ENCODE assay signal across 14 cellular contexts in genomic region chr15:58981808-58982475, GRCh38. TPM values are rescaled to one million over a fixed set of nuclear protein-coding genes. Genes with fewer than 3 reads are reported as not detected.
A peak's percentile ranks its signal among the peaks of the same experiment; 100 is the strongest.
DNase-seq lines count a peak whose midpoint lies in the region; ATAC-seq, FAIRE-seq and TF ChIP-seq lines count a peak whose summit lies in the region.
"Had no signal": no experiment of that assay in that cellular context is flagged by ENCODE, and none has a peak within 500 bp of the region (broad histone marks: within the 10 kb centered on the region; RNA-seq: fewer than 3 reads in every experiment).

No MANE protein-coding gene starts in this region.

- H3K36me3 Mint-ChIP-seq in activated CD4-positive, alpha-beta T cell treated with anti-CD3 and anti-CD28 coated beads, Interleukin-2, amount 10 ng/mL, durations not matched to agents 7 days and 5 days (ENCODE audit: low read depth), result no peaks in the 10 kb centered on the region
- peaks cover 8% of the 10 kb centered on the region for H3K36me3 Mint-ChIP-seq in stimulated activated effector memory CD8-positive, alpha-beta T cell treated with anti-CD3 and anti-CD28 coated beads, Interleukin-12 subunit alpha, Interleukin-12 subunit beta, amount 100 ng/mL, for 72 hours

- H3K27me3 ChIP-seq in Loucy (ENCODE audit: insufficient read depth, low read length, poor library complexity, severe bottlenecking) (no peaks in the 10 kb centered on the region), GM12878 (replicated peaks in 1 of 2; ENCODE audit: control insufficient read depth in 2 of 2, insufficient read depth in 2 of 2, low read length in 1 of 2) (no peaks in the 10 kb centered on the region), BE2C (no peaks in the 10 kb centered on the region), right cardiac atrium (ENCODE audit: control insufficient read depth, insufficient read depth) (no peaks in the 10 kb centered on the region)
- H3K27me3 ChIP-seq: sigmoid colon, tibial nerve had no signal

- H3K4me3 ChIP-seq in Loucy (ENCODE audit: low read length, poor library complexity, severe bottlenecking), result peak overlapping the region; percentile 68
- peak overlapping the region; percentile 37; the same call in 1 of the 2 replicates for H3K4me3 ChIP-seq in GM12878
- no peak overlapping the region for H3K4me3 ChIP-seq in BE2C (ENCODE audit: low read depth, low read length)
- H3K4me3 ChIP-seq in right cardiac atrium (ENCODE audit: low read length), result no peak overlapping the region
- H3K4me3 ChIP-seq: sigmoid colon had no signal

- peak overlapping the region; percentile 96 for H3K27ac Mint-ChIP-seq in activated CD4-positive, alpha-beta T cell treated with anti-CD3 and anti-CD28 coated beads, Interleukin-2, amount 10 ng/mL, durations not matched to agents 7 days and 5 days
- peak overlapping the region; percentile 17 for H3K27ac Mint-ChIP-seq in stimulated activated effector memory CD8-positive, alpha-beta T cell treated with anti-CD3 and anti-CD28 coated beads, Interleukin-12 subunit alpha, Interleukin-12 subunit beta, amount 100 ng/mL, for 72 hours

- no peaks in the 10 kb centered on the region for H3K9me2 ChIP-seq in Loucy (replicated peaks; ENCODE audit: low read depth, low read length)

- peaks cover 5% of the 10 kb centered on the region for H3K27me3 Mint-ChIP-seq in activated CD4-positive, alpha-beta T cell treated with anti-CD3 and anti-CD28 coated beads, Interleukin-2, amount 10 ng/mL, durations not matched to agents 7 days and 5 days

- WGBS in GM12878 (ENCODE audit: insufficient coverage, insufficient replicate concordance, low lambda C conversion rate, missing lambda C conversion rate), result 38% methylated on average over 5 of the region's 6 CpGs
- 79% methylated on average over 6 of the region's 6 CpGs for WGBS in right cardiac atrium

- peak overlapping the region; percentile 80 for H3K4me2 ChIP-seq in Loucy (ENCODE audit: low read depth, low read length, poor library complexity, severe bottlenecking)
- H3K4me2 ChIP-seq in GM12878 (ENCODE audit: control insufficient read depth, insufficient read depth), result peak overlapping the region; percentile 80

- H4K20me1 ChIP-seq in Loucy (ENCODE audit: insufficient read depth, low read length, poor library complexity, severe bottlenecking) (no peaks in the 10 kb centered on the region), GM12878 (ENCODE audit: control insufficient read depth, insufficient read depth) (no peaks in the 10 kb centered on the region)

- RAD21 ChIA-PET in GM12878 (lab: Charles Lee; ENCODE audit: unreplicated experiment), result interaction anchor here (0.8 to 1.7 kb wide), 4 partner anchors 71 to 547 kb away, joined by 3 to 5 read pairs (median 3); no protein-coding TSS in a partner anchor

- peak; percentile 62 for FAIRE-seq in GM12878 (lab: Jason Lieb, UNC)
- FAIRE-seq: kidney had no signal

- peak; percentile 12 for DNase-seq in activated CD4-positive, alpha-beta T cell treated with anti-CD3 and anti-CD28 coated beads, Interleukin-2, amount 10 ng/mL, durations not matched to agents 7 days and 5 days
- DNase-seq in activated CD4-positive, alpha-beta T cell treated with anti-CD3 and anti-CD28 coated beads for 48 hours, result no peak
- DNase-seq in GM12878 (ENCODE audit: low read depth, low spot score) (no peak), BE2C (no peak), right cardiac atrium (no peak), NCI-H1092 treated with DMSO at 0.1 percent for 48 hours (lab: John Stamatoyannopoulos, UW) (no peak)
- no peak for DNase-seq in stimulated activated effector memory CD8-positive, alpha-beta T cell treated with anti-CD3 and anti-CD28 coated beads, Interleukin-12 subunit alpha, Interleukin-12 subunit beta, amount 100 ng/mL, for 72 hours (ENCODE audit: low spot score in 2 of 2)
- DNase-seq: caudate nucleus, kidney, NCI-H1930, sigmoid colon, T-helper 9 cell had no signal

- ATAC-seq in GM12878, result peak; percentile 17
- ATAC-seq in stimulated activated effector memory CD8-positive, alpha-beta T cell treated with anti-CD3 and anti-CD28 coated beads, Interleukin-12 subunit alpha, Interleukin-12 subunit beta, amount 100 ng/mL, for 72 hours, result peak; percentile 51
- no peak for ATAC-seq in right cardiac atrium

- no peaks in the 10 kb centered on the region for H3K9me3 ChIP-seq in Loucy (ENCODE audit: insufficient read depth, low read depth, low read length)
- H3K9me3 ChIP-seq in GM12878 (replicated peaks; ENCODE audit: control insufficient read depth, insufficient read depth, low read length), result no peaks in the 10 kb centered on the region
- no peaks in the 10 kb centered on the region for H3K9me3 ChIP-seq in BE2C
- no peaks in the 10 kb centered on the region for H3K9me3 ChIP-seq in right cardiac atrium (ENCODE audit: control insufficient read depth, low read length)
- H3K9me3 ChIP-seq: sigmoid colon, tibial nerve had no signal

- CTCF ChIA-PET in activated CD4-positive, alpha-beta T cell treated with anti-CD3 and anti-CD28 coated beads, Interleukin-2, amount 10 ng/mL, durations not matched to agents 7 days and 5 days (lab: Charles Lee), result no interaction called here
- CTCF ChIA-PET in GM12878 (lab: Yijun Ruan, JAX), result interaction anchor here (1.1 to 1.3 kb wide), 2 partner anchors 75 to 511 kb away, joined by 3 read pairs; no protein-coding TSS in a partner anchor

- H3K4me1 Mint-ChIP-seq in activated CD4-positive, alpha-beta T cell treated with anti-CD3 and anti-CD28 coated beads, Interleukin-2, amount 10 ng/mL, durations not matched to agents 7 days and 5 days, result peaks cover 40% of the 10 kb centered on the region
- H3K4me1 Mint-ChIP-seq in stimulated activated effector memory CD8-positive, alpha-beta T cell treated with anti-CD3 and anti-CD28 coated beads, Interleukin-12 subunit alpha, Interleukin-12 subunit beta, amount 100 ng/mL, for 72 hours, result peaks cover 28% of the 10 kb centered on the region

- H3K4me3 Mint-ChIP-seq in activated CD4-positive, alpha-beta T cell treated with anti-CD3 and anti-CD28 coated beads, Interleukin-2, amount 10 ng/mL, durations not matched to agents 7 days and 5 days, result peak overlapping the region; percentile 48
- H3K4me3 Mint-ChIP-seq in stimulated activated effector memory CD8-positive, alpha-beta T cell treated with anti-CD3 and anti-CD28 coated beads, Interleukin-12 subunit alpha, Interleukin-12 subunit beta, amount 100 ng/mL, for 72 hours, result peak overlapping the region; percentile 10

- BruUV-seq in GM12878 (replicated peaks; lab: Mats Ljungman, UMichigan), result no TSS peak

- TF ChIP-seq RAD21 in GM12878 (IDR thresholded peaks at IDR 0.05; ENCODE audit: insufficient read depth, low read depth, low read length), result no peak

- H3K9me3 Mint-ChIP-seq in activated CD4-positive, alpha-beta T cell treated with anti-CD3 and anti-CD28 coated beads, Interleukin-2, amount 10 ng/mL, durations not matched to agents 7 days and 5 days, result no peaks in the 10 kb centered on the region
- H3K9me3 Mint-ChIP-seq in stimulated activated effector memory CD8-positive, alpha-beta T cell treated with anti-CD3 and anti-CD28 coated beads, Interleukin-12 subunit alpha, Interleukin-12 subunit beta, amount 100 ng/mL, for 72 hours, result no peaks in the 10 kb centered on the region

- H3K36me3 ChIP-seq in Loucy (ENCODE audit: insufficient read depth, low read length) (no peaks in the 10 kb centered on the region), GM12878 (ENCODE audit: control insufficient read depth in 2 of 2, insufficient read depth in 2 of 2, low read length in 1 of 2) (no peaks in the 10 kb centered on the region), BE2C (no peaks in the 10 kb centered on the region)
- H3K36me3 ChIP-seq: sigmoid colon, tibial nerve had no signal

- no peaks in the 10 kb centered on the region for H3K79me2 ChIP-seq in Loucy (ENCODE audit: insufficient read depth, low read length)
- no peaks in the 10 kb centered on the region for H3K79me2 ChIP-seq in GM12878 (ENCODE audit: control insufficient read depth, insufficient read depth, low read length)

- no peaks in the 10 kb centered on the region for H3F3A ChIP-seq in Loucy (ENCODE audit: low read depth)

- H2AFZ ChIP-seq in Loucy (ENCODE audit: low read length) (peak overlapping the region; percentile 98), GM12878 (ENCODE audit: control insufficient read depth, low read depth, low read length) (peak overlapping the region; percentile 79)

- TF ChIP-seq EP300 in GM12878 (IDR thresholded peaks at IDR 0.05; ENCODE audit: borderline replicate concordance in 1 of 2, control insufficient read depth in 1 of 2, low read depth in 2 of 2, low read length in 2 of 2), result no peak

- TF ChIP-seq CTCF in Loucy (conservative IDR thresholded peaks at IDR 0.05; ENCODE audit: low read length) (no peak), GM12878 (IDR thresholded peaks at IDR 0.05 in 2 of 3, conservative IDR thresholded peaks at IDR 0.05 in 1 of 3; ENCODE audit: control insufficient read depth in 2 of 3, extremely low read depth in 1 of 3, insufficient read depth in 1 of 3, low read depth in 3 of 3, low read length in 3 of 3) (no peak), BE2C (IDR thresholded peaks at IDR 0.05; ENCODE audit: low read depth, low read length) (no peak)

- POLR2A ChIA-PET in activated CD4-positive, alpha-beta T cell treated with anti-CD3 and anti-CD28 coated beads, Interleukin-2, amount 10 ng/mL, durations not matched to agents 7 days and 5 days (lab: Charles Lee), result no interaction called here
- POLR2A ChIA-PET in GM12878 (lab: Charles Lee), result interaction anchor here (0.6 to 1.0 kb wide), 3 partner anchors 18 to 431 kb away, joined by 3 to 6 read pairs (median 3); no protein-coding TSS in a partner anchor

- H3K27ac ChIP-seq in GM12878 (ENCODE audit: control insufficient read depth, insufficient read depth) (peak overlapping the region; percentile 76), right cardiac atrium (ENCODE audit: low read length) (no peak overlapping the region)
- H3K27ac ChIP-seq: sigmoid colon had no signal

- intact Hi-C loops in GM12878 (cut with micrococcal nuclease; ENCODE audit: unreplicated experiment), result loop anchor here (2.0 to 10.0 kb wide), 3 partner anchors 263 to 511 kb away; no protein-coding TSS in a partner anchor
- intact Hi-C loops in right cardiac atrium (cut with DNase I), result loop anchor here in 3 of 4 donors (2.0 to 10.0 kb wide), 4 partner anchors 103 to 513 kb away; no protein-coding TSS in a partner anchor

- SMC1A ChIA-PET in GM12878 (lab: Charles Lee; ENCODE audit: uncharacterized antibody, unreplicated experiment), result interaction anchor here (0.7 to 1.8 kb wide), 10 partner anchors 76 to 547 kb away, joined by 3 to 6 read pairs (median 3); no protein-coding TSS in a partner anchor

- in situ Hi-C loops in GM12878 (cut with MboI), result loop anchor here (5.0 kb wide), 1 partner anchor 510 kb away; no protein-coding TSS in a partner anchor

- peak overlapping the region; percentile 36 for H3K9ac ChIP-seq in Loucy (ENCODE audit: low read depth, low read length, poor library complexity, severe bottlenecking)
- peak overlapping the region; percentile 52 for H3K9ac ChIP-seq in GM12878 (ENCODE audit: control insufficient read depth, insufficient read depth, low read length)

- no peak for TF ChIP-seq POLR2A in GM12878 (IDR thresholded peaks at IDR 0.05; ENCODE audit: low read depth, low read length)

- H3K4me1 ChIP-seq in Loucy (ENCODE audit: insufficient read depth, low read length, poor library complexity, severe bottlenecking), result peaks cover 10% of the 10 kb centered on the region
- H3K4me1 ChIP-seq in GM12878 (ENCODE audit: control insufficient read depth, insufficient read depth, low read length), result peaks cover 24% of the 10 kb centered on the region
- no peaks in the 10 kb centered on the region for H3K4me1 ChIP-seq in BE2C
- no peaks in the 10 kb centered on the region for H3K4me1 ChIP-seq in right cardiac atrium (ENCODE audit: control insufficient read depth, insufficient read depth, low read length)

RNA-seq across cellular contexts. Expression of gene RNF111, which starts 5.5 kb away (rescaled TPM):
- 10 to 100 TPM; 39.2 to 44.2 TPM for total RNA-seq in activated CD4-positive, alpha-beta T cell treated with anti-CD3 and anti-CD28 coated beads, Interleukin-2, amount 10 ng/mL, durations not matched to agents 7 days and 5 days
- total RNA-seq in GM12878 (2013; cell fraction: nucleolus; rRNA removed), result 74.1 and 75.7 TPM in 2 replicates
- 13.1 and 13.8 TPM in 2 replicates for total RNA-seq in GM12878 (2014; rRNA removed)
- 15.1 and 16.8 TPM in 2 replicates for total RNA-seq in GM12878 (2014; rRNA removed; fragmentation: Illumina TruSeq; extraction: Trizol)
- 22.3 and 25.0 TPM in 2 replicates for total RNA-seq in GM12878 (2021)
- 6.1 TPM for polyA plus RNA-seq in GM12878 (2011; ENCODE audit: low read depth)
- 30.4 and 34.7 TPM in 2 replicates for polyA plus RNA-seq in GM12878 (2011; rRNA removed)
- polyA plus RNA-seq in GM12878 (2011; cell fraction: cytosol; rRNA removed), result 17.3 and 24.5 TPM in 2 replicates
- polyA plus RNA-seq in GM12878 (2011; cell fraction: nucleus; rRNA removed), result 28.3 and 34.8 TPM in 2 replicates
- polyA plus RNA-seq in GM12878 (2012), result 8.0 and 15.5 TPM in 2 replicates
- polyA plus RNA-seq in GM12878 (2014; fragmentation: Illumina TruSeq; extraction: Trizol), result 17.8 and 18.1 TPM in 2 replicates
- 1 to 10 TPM; 8.6 TPM for polyA plus RNA-seq in GM12878 (2014; fragmentation: Nextera tagmentation; extraction: Ambion mirVana)
- polyA plus RNA-seq in GM12878 (2014; rRNA removed), result 13.8 and 15.2 TPM in 2 replicates
- polyA plus RNA-seq in GM12878 (2016; fragmentation: Nextera tagmentation; extraction: Ambion mirVana), result 10 to 100 TPM; 16.3 to 22.0 TPM
- polyA minus RNA-seq in GM12878 (2011; rRNA and poly(A)+ RNA removed), result 90.9 and 109 TPM in 2 replicates
- 15.5 and 24.2 TPM in 2 replicates for polyA minus RNA-seq in GM12878 (2011; cell fraction: cytosol; rRNA and poly(A)+ RNA removed)
- polyA minus RNA-seq in GM12878 (2011; cell fraction: nucleus; rRNA and poly(A)+ RNA removed), result 48.0 and 72.3 TPM in 2 replicates
- polyA plus RNA-seq in BE2C (2012; ENCODE audit: insufficient read depth, insufficient read length, low read depth), result 35.2 TPM
- 10 to 100 TPM; 22.6 to 29.4 (median 25.0) TPM for total RNA-seq in right cardiac atrium
- 8.0 TPM for polyA plus RNA-seq in right cardiac atrium

RNA-seq across cellular contexts. Expression of gene SLTM, which starts 48.5 kb away (rescaled TPM):
- total RNA-seq in activated CD4-positive, alpha-beta T cell treated with anti-CD3 and anti-CD28 coated beads, Interleukin-2, amount 10 ng/mL, durations not matched to agents 7 days and 5 days, result 100 to 1,000 TPM; 116 to 128 TPM
- 293 and 302 TPM in 2 replicates for total RNA-seq in GM12878 (2013; cell fraction: nucleolus; rRNA removed)
- 89.6 and 98.9 TPM in 2 replicates for total RNA-seq in GM12878 (2014; rRNA removed)
- 142 and 152 TPM in 2 replicates for total RNA-seq in GM12878 (2014; rRNA removed; fragmentation: Illumina TruSeq; extraction: Trizol)
- total RNA-seq in GM12878 (2021), result 69.8 and 77.9 TPM in 2 replicates
- 60.9 TPM for polyA plus RNA-seq in GM12878 (2011; ENCODE audit: low read depth)
- 50.5 and 51.0 TPM in 2 replicates for polyA plus RNA-seq in GM12878 (2011; rRNA removed)
- 26.6 and 28.5 TPM in 2 replicates for polyA plus RNA-seq in GM12878 (2011; cell fraction: cytosol; rRNA removed)
- 79.5 and 134 TPM in 2 replicates for polyA plus RNA-seq in GM12878 (2011; cell fraction: nucleus; rRNA removed)
- 56.8 and 79.3 TPM in 2 replicates for polyA plus RNA-seq in GM12878 (2012)
- 129 and 152 TPM in 2 replicates for polyA plus RNA-seq in GM12878 (2014; fragmentation: Illumina TruSeq; extraction: Trizol)
- polyA plus RNA-seq in GM12878 (2014; fragmentation: Nextera tagmentation; extraction: Ambion mirVana), result 10 to 100 TPM; 81.0 to 92.2 TPM
- 77.4 and 79.9 TPM in 2 replicates for polyA plus RNA-seq in GM12878 (2014; rRNA removed)
- 100 to 1,000 TPM; 111 TPM for polyA plus RNA-seq in GM12878 (2016; fragmentation: Nextera tagmentation; extraction: Ambion mirVana)
- 30.9 and 42.7 TPM in 2 replicates for polyA minus RNA-seq in GM12878 (2011; rRNA and poly(A)+ RNA removed)
- polyA minus RNA-seq in GM12878 (2011; cell fraction: cytosol; rRNA and poly(A)+ RNA removed), result 19.5 and 22.7 TPM in 2 replicates
- 59.6 and 115 TPM in 2 replicates for polyA minus RNA-seq in GM12878 (2011; cell fraction: nucleus; rRNA and poly(A)+ RNA removed)
- polyA plus RNA-seq in BE2C (2012; ENCODE audit: insufficient read depth, insufficient read length, low read depth), result 113 TPM
- 10 to 100 TPM; 44.0 to 69.3 (median 55.0) TPM for total RNA-seq in right cardiac atrium
- polyA plus RNA-seq in right cardiac atrium, result 43.7 TPM

Comparison
In these comparisons a context has a peak if more than half of its experiments do, and no peak if none do; other contexts are left out.
1. H3K4me3 ChIP-seq: peak in Loucy (single experiment) and GM12878 (single experiment); none in BE2C (single experiment) and right cardiac atrium (single experiment).
2. ATAC-seq: peak in GM12878 (single experiment) and stimulated activated effector memory CD8-positive, alpha-beta T cell treated with anti-CD3 and anti-CD28 coated beads, Interleukin-12 subunit alpha, Interleukin-12 subunit beta, amount 100 ng/mL, for 72 hours (single experiment); none in right cardiac atrium (0 of 2).